ENCODE assay signal across 20 cellular contexts in the genomic region with DNA sequence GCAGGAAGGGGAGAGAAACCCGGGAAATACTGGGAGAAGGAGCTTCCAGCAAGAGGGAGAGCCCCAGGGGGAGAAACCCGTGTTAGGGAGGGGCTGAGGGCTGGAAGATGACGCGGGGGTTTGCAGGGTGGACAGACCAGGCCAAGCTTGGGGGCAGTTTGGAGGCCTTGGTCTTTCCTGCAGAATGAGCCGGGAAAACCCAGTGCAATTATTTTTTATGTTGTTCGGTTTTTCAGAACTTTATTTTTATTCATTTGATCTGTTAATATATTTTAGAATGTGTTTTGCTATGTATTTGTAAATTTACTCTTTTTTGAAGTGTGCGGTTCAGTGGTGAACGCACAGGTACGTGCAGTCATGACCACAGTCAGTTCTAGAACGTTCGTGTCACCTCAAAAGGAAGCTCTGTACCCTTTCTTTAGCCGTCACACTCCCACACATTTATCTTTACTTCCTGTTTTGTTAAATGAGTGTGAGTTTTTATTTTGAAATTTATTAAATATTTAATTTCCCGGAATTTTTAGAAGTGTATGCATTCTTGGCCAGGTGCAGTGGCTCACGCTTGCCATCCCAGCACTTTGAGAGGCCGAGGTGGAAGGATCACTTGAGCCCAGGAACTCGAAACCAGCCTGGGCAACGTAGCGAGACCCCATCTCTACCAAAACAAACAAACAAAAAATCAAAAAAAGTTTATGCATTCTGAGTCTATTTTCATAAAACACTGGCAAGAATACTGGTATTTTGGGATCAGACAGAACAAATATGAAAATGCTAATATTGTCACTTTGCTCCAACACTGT.
DNase-seq lines count a peak whose midpoint lies in the region; ATAC-seq, FAIRE-seq and TF ChIP-seq lines count a peak whose summit lies in the region.
"Had no signal": no experiment of that assay in that cellular context is flagged by ENCODE, and none has a peak within 500 bp of the region (broad histone marks: within the 10 kb centered on the region; RNA-seq: fewer than 3 reads in every experiment).

No MANE protein-coding gene starts in this region.

- CTCF ChIA-PET in SK-N-SH (lab: Yijun Ruan, JAX) (interaction anchor here (0.8 to 1.7 kb wide), 4 partner anchors 15 to 238 kb away, joined by 3 to 4 read pairs (median 3); no protein-coding TSS in a partner anchor), HepG2 (lab: Yijun Ruan, JAX; ENCODE audit: low intra/inter-chr PET ratio, low total read pairs) (no interaction called here)

- H3K9me2 ChIP-seq in SK-N-SH: no peaks in the 10 kb centered on the region

- peaks cover 0 to 20% of the 10 kb centered on the region in 2 experiments; a peak in 1 of 4 replicates for H3K4me1 ChIP-seq in SK-N-SH (ENCODE audit: control insufficient read depth in 1 of 2, insufficient read depth in 2 of 2, low read depth in 1 of 2, low read length in 1 of 2)
- H3K4me1 ChIP-seq in HepG2 (ENCODE audit: insufficient read depth, low read length): peaks cover 37% of the 10 kb centered on the region
- H3K4me1 ChIP-seq in right lobe of liver: no peaks in the 10 kb centered on the region
- H3K4me1 ChIP-seq in endodermal cell (ENCODE audit: control insufficient read depth, insufficient read depth, low read length): no peaks in the 10 kb centered on the region
- H3K4me1 ChIP-seq in upper lobe of right lung: no peaks in the 10 kb centered on the region
- H3K4me1 ChIP-seq: A549 had no signal

- TF ChIP-seq EP300 in SK-N-SH (IDR thresholded peaks at IDR 0.05; ENCODE audit: borderline replicate concordance in 1 of 2, low read depth in 1 of 2, low read length in 1 of 2): no peak
- TF ChIP-seq EP300 in HepG2 (IDR thresholded peaks at IDR 0.05; ENCODE audit: low read depth in 2 of 2, low read length in 2 of 2): no peak
- no peak for TF ChIP-seq EP300 in HepG2 (CRISPR knock-in tag; IDR thresholded peaks at IDR 0.05; ENCODE audit: borderline replicate concordance)

- no peak overlapping the region for H3K4me3 ChIP-seq in SK-N-SH (ENCODE audit: low read depth in 2 of 2, low read length in 1 of 2)
- H3K4me3 ChIP-seq in HepG2 (replicated peaks in 1 of 3; ENCODE audit: insufficient read depth in 1 of 3, low read depth in 2 of 3, low read length in 3 of 3): no peak overlapping the region
- no peak overlapping the region for H3K4me3 ChIP-seq in right lobe of liver
- no peak overlapping the region for H3K4me3 ChIP-seq in endodermal cell (ENCODE audit: low read length)
- no peak overlapping the region for H3K4me3 ChIP-seq in upper lobe of right lung
- H3K4me3 ChIP-seq: A549, K562 had no signal

- H3K4me2 ChIP-seq in SK-N-SH: no peak overlapping the region
- peak overlapping the region; percentile 41; the same call in 1 of the 2 replicates for H3K4me2 ChIP-seq in HepG2 (ENCODE audit: low read depth, low read length)
- H3K4me2 ChIP-seq: A549 had no signal

- TF ChIP-seq CTCF in SK-N-SH (IDR thresholded peaks at IDR 0.05) (no peak), HepG2 (CRISPR knock-in tag; IDR thresholded peaks at IDR 0.05) (no peak), right lobe of liver (IDR thresholded peaks at IDR 0.05) (no peak), endodermal cell (conservative IDR thresholded peaks at IDR 0.05) (no peak), upper lobe of right lung (IDR thresholded peaks at IDR 0.05) (no peak), D721Med (IDR thresholded peaks at IDR 0.05; ENCODE audit: insufficient read depth, missing control alignments) (no peak)

- no peaks in the 10 kb centered on the region for H3F3A ChIP-seq in SK-N-SH (replicated peaks; ENCODE audit: insufficient read depth)

- H3K27me3 ChIP-seq in SK-N-SH (ENCODE audit: insufficient read depth) (no peaks in the 10 kb centered on the region), HepG2 (ENCODE audit: control insufficient read depth in 1 of 2, insufficient read depth in 2 of 2, low read length in 2 of 2) (no peaks in the 10 kb centered on the region), right lobe of liver (no peaks in the 10 kb centered on the region), endodermal cell (ENCODE audit: control insufficient read depth, insufficient read depth, low read length, poor library complexity, severe bottlenecking) (no peaks in the 10 kb centered on the region), upper lobe of right lung (no peaks in the 10 kb centered on the region)

- H3K9ac ChIP-seq in SK-N-SH (no peak overlapping the region), HepG2 (ENCODE audit: insufficient read depth, low read depth, low read length) (no peak overlapping the region), endodermal cell (ENCODE audit: extremely low read depth, low read length, poor library complexity, severe bottlenecking) (no peak overlapping the region)

- ATAC-seq in SK-N-SH treated with all-trans-retinoic acid at 6 μM for 48 hours (no peak), HepG2 (no peak), right lobe of liver (no peak), upper lobe of right lung (no peak), GM18861 (IDR thresholded peaks at IDR 0.05; ENCODE audit: unreplicated experiment) (no peak)

- H2AFZ ChIP-seq in SK-N-SH (ENCODE audit: low read depth): no peak overlapping the region
- H2AFZ ChIP-seq in HepG2 (ENCODE audit: low read length): no peak overlapping the region

- TF ChIP-seq POLR2A in HepG2 (IDR thresholded peaks at IDR 0.05; ENCODE audit: insufficient read depth in 1 of 2, low read depth in 2 of 2, low read length in 2 of 2) (no peak), right lobe of liver (IDR thresholded peaks at IDR 0.05) (no peak)

- H3K36me3 Mint-ChIP-seq in endodermal cell (ENCODE audit: low read depth): peaks cover 38% of the 10 kb centered on the region
- H3K36me3 Mint-ChIP-seq: CD4-positive, alpha-beta memory T cell had no signal

- POLR2A ChIA-PET in SK-N-SH (lab: Yijun Ruan, JAX): no interaction called here
- POLR2A ChIA-PET in HepG2 (lab: Yijun Ruan, JAX): no interaction called here

- intact Hi-C loops in HepG2 (cut with micrococcal nuclease; ENCODE audit: unreplicated experiment): no loop called here
- intact Hi-C loops in right lobe of liver (cut with DNase I): no loop called here
- intact Hi-C loops in upper lobe of right lung (cut with DNase I): no loop called here

- 53% methylated on average over 18 of the region's 18 CpGs for WGBS in SK-N-SH (ENCODE audit: low lambda C conversion rate)
- 68% methylated on average over 18 of the region's 18 CpGs for WGBS in HepG2 (ENCODE audit: low lambda C conversion rate)
- 58% methylated on average over 17 of the region's 18 CpGs for WGBS in right lobe of liver (ENCODE audit: insufficient coverage, low coverage, low lambda C conversion rate, missing lambda C conversion rate)
- WGBS in endodermal cell (ENCODE audit: insufficient coverage in 1 of 2, insufficient read length in 1 of 2), 2 experiments: 91 to 93% methylated on average over 6 to 17 of the region's 18 CpGs

- no TSS peak for BruUV-seq in HepG2 (replicated peaks; lab: Mats Ljungman, UMichigan)

- no peak overlapping the region for H3K4me3 Mint-ChIP-seq in endodermal cell
- H3K4me3 Mint-ChIP-seq: CD4-positive, alpha-beta memory T cell had no signal

- DNase-seq in SK-N-SH (peak; percentile 66), HepG2 (ENCODE audit: low spot score) (no peak), right lobe of liver (no peak), endodermal cell (no peak), upper lobe of right lung (peak; percentile 40), D721Med (ENCODE audit: insufficient read length, low spot score) (no peak)
- DNase-seq: AML-193; Calu3; CD4-positive, alpha-beta memory T cell; DMS 273 treated with DMSO at 0.1 percent for 48 hours; DMS53; IMR-90 had no signal

- H3K27ac ChIP-seq in SK-N-SH (ENCODE audit: low read depth in 2 of 2, low read length in 1 of 2) (no peak overlapping the region), HepG2 (ENCODE audit: extremely low read length, insufficient read depth, low read length) (no peak overlapping the region), right lobe of liver (no peak overlapping the region), endodermal cell (ENCODE audit: low read depth, low read length) (no peak overlapping the region), upper lobe of right lung (no peak overlapping the region)
- H3K27ac ChIP-seq: 22Rv1, A549, C4-2B had no signal

- no peak for FAIRE-seq in HepG2 (lab: Jason Lieb, UNC)
- FAIRE-seq in D721Med (lab: Jason Lieb, UNC): no peak
- FAIRE-seq: A549, G401.6, GM12892, K562 had no signal

- no peak for TF ChIP-seq RAD21 in SK-N-SH (IDR thresholded peaks at IDR 0.05; ENCODE audit: low read length)
- TF ChIP-seq RAD21 in HepG2 (CRISPR knock-in tag; IDR thresholded peaks at IDR 0.05): no peak

- H3K79me2 ChIP-seq in SK-N-SH (ENCODE audit: insufficient read depth) (no peaks in the 10 kb centered on the region), HepG2 (ENCODE audit: insufficient read depth, low read length) (no peaks in the 10 kb centered on the region)

- peaks cover 12% of the 10 kb centered on the region for H3K9me3 Mint-ChIP-seq in endodermal cell

- H3K9me3 ChIP-seq in SK-N-SH (no peaks in the 10 kb centered on the region; the same call in 1 of the 2 replicates), HepG2 (ENCODE audit: low read length) (no peaks in the 10 kb centered on the region), right lobe of liver (no peaks in the 10 kb centered on the region), endodermal cell (ENCODE audit: control insufficient read depth, low read length) (no peaks in the 10 kb centered on the region), upper lobe of right lung (no peaks in the 10 kb centered on the region)
- H3K9me3 ChIP-seq: A549 had no signal

- H3K27ac Mint-ChIP-seq in endodermal cell: peak overlapping the region; percentile 74
- H3K27ac Mint-ChIP-seq: CD4-positive, alpha-beta memory T cell had no signal

- H3K4me1 Mint-ChIP-seq in endodermal cell: peaks cover 19% of the 10 kb centered on the region

- in situ Hi-C loops in HepG2 (cut with HindIII; ENCODE audit: extremely low pct_ligation_motif_present, low pct_unique_long_range_greater_than_20kb): no loop called here

- H3K36me3 ChIP-seq in SK-N-SH (replicated peaks in 1 of 2; ENCODE audit: control insufficient read depth in 1 of 2, insufficient read depth in 2 of 2, low read length in 1 of 2) (no peaks in the 10 kb centered on the region), HepG2 (replicated peaks in 1 of 2; ENCODE audit: control insufficient read depth in 1 of 2, insufficient read depth in 2 of 2, low read length in 2 of 2) (no peaks in the 10 kb centered on the region), right lobe of liver (no peaks in the 10 kb centered on the region), endodermal cell (ENCODE audit: control insufficient read depth, insufficient read depth, low read length) (no peaks in the 10 kb centered on the region), upper lobe of right lung (no peaks in the 10 kb centered on the region)

- no peaks in the 10 kb centered on the region for H4K20me1 ChIP-seq in SK-N-SH (ENCODE audit: insufficient read depth)
- no peaks in the 10 kb centered on the region for H4K20me1 ChIP-seq in HepG2 (ENCODE audit: insufficient read depth, low read length)

- H3K27me3 Mint-ChIP-seq in endodermal cell (ENCODE audit: insufficient read depth): no peaks in the 10 kb centered on the region

TF ChIP-seq in SK-N-SH, 30 proteins besides CTCF, POLR2A, EP300 and RAD21 (continues in another document):
- no peak for TF ChIP-seq RXRA (IDR thresholded peaks at IDR 0.05; ENCODE audit: borderline replicate concordance, low read depth)

TF ChIP-seq in SK-N-SH treated with all-trans-retinoic acid at 6 μM for 48 hours, 23 proteins besides CTCF, POLR2A, EP300 and RAD21 (continues in another document):
- TF ChIP-seq ZNF565 (CRISPR knock-in tag; conservative IDR thresholded peaks at IDR 0.05; ENCODE audit: low read depth): no peak

Comparison
In these comparisons a context has a peak if more than half of its experiments do, and no peak if none do; other contexts are left out.
1. DNase-seq: peak in SK-N-SH (single experiment) and upper lobe of right lung (single experiment); none in HepG2 (single experiment), right lobe of liver (0 of 3), endodermal cell (single experiment) and D721Med (single experiment).